In the genomic region with DNA sequence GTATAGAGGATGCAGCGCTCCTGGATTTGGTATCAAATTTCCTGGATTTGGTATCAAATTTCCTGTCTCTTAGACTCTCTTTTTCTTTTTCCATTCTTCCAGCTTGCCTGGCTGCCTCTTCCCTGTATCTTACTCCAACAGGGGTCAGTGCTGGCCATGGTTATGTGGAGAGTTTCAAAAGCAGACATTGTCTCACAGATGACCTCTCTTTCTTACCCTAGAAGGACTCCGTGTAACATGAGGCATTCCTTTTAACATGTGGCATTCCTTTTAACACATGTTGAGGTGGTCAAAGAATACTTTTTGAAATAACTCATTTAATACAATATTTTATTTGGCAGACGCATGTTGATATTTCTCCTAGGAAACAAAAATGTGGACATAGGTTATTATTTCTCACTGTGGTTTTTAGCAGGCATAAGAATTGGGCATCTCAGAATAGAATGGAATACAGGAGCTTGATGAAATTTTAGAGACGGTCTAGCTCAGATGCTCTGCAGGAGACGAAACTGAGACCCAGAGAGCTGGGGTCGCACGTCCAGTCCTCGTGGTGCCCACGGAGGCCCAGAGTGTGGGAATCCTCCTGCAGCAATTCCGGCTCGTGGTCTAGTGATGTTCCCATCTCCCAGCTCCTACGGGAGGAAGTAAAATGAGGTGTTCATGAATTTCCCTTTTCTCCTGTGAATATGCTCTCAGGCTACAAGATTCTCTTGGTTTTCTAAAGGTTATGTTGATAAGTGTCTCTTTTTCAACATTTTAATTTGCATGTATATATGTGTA, we compare ENCODE assay signal across 1 cellular context.
TF ChIP-seq lines count a peak whose summit lies in the region.

No MANE protein-coding gene starts in this region.

TF ChIP-seq in GM23338, 12 proteins besides CTCF, POLR2A, EP300 and RAD21 (continued from another document):
- TF ChIP-seq, protein P1, sequence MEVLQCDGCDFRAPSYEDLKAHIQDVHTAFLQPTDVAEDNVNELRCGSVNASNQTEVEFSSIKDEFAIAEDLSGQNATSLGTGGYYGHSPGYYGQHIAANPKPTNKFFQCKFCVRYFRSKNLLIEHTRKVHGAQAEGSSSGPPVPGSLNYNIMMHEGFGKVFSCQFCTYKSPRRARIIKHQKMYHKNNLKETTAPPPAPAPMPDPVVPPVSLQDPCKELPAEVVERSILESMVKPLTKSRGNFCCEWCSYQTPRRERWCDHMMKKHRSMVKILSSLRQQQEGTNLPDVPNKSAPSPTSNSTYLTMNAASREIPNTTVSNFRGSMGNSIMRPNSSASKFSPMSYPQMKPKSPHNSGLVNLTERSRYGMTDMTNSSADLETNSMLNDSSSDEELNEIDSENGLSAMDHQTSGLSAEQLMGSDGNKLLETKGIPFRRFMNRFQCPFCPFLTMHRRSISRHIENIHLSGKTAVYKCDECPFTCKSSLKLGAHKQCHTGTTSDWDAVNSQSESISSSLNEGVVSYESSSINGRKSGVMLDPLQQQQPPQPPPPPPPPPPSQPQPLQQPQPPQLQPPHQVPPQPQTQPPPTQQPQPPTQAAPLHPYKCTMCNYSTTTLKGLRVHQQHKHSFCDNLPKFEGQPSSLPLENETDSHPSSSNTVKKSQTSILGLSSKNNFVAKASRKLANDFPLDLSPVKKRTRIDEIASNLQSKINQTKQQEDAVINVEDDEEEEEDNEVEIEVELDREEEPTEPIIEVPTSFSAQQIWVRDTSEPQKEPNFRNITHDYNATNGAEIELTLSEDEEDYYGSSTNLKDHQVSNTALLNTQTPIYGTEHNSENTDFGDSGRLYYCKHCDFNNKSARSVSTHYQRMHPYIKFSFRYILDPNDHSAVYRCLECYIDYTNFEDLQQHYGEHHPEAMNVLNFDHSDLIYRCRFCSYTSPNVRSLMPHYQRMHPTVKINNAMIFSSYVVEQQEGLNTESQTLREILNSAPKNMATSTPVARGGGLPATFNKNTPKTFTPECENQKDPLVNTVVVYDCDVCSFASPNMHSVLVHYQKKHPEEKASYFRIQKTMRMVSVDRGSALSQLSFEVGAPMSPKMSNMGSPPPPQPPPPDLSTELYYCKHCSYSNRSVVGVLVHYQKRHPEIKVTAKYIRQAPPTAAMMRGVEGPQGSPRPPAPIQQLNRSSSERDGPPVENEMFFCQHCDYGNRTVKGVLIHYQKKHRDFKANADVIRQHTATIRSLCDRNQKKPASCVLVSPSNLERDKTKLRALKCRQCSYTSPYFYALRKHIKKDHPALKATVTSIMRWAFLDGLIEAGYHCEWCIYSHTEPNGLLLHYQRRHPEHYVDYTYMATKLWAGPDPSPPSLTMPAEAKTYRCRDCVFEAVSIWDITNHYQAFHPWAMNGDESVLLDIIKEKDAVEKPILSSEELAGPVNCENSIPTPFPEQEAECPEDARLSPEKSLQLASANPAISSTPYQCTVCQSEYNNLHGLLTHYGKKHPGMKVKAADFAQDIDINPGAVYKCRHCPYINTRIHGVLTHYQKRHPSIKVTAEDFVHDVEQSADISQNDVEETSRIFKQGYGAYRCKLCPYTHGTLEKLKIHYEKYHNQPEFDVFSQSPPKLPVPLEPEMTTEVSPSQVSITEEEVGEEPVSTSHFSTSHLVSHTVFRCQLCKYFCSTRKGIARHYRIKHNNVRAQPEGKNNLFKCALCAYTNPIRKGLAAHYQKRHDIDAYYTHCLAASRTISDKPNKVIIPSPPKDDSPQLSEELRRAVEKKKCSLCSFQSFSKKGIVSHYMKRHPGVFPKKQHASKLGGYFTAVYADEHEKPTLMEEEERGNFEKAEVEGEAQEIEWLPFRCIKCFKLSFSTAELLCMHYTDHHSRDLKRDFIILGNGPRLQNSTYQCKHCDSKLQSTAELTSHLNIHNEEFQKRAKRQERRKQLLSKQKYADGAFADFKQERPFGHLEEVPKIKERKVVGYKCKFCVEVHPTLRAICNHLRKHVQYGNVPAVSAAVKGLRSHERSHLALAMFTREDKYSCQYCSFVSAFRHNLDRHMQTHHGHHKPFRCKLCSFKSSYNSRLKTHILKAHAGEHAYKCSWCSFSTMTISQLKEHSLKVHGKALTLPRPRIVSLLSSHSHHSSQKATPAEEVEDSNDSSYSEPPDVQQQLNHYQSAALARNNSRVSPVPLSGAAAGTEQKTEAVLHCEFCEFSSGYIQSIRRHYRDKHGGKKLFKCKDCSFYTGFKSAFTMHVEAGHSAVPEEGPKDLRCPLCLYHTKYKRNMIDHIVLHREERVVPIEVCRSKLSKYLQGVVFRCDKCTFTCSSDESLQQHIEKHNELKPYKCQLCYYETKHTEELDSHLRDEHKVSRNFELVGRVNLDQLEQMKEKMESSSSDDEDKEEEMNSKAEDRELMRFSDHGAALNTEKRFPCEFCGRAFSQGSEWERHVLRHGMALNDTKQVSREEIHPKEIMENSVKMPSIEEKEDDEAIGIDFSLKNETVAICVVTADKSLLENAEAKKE (CRISPR knock-in tag; IDR thresholded peaks at IDR 0.05) = no peak
- TF ChIP-seq POLR2AphosphoS5 (IDR thresholded peaks at IDR 0.05; ENCODE audit: low read depth) (no peak), JUNB (IDR thresholded peaks at IDR 0.05; ENCODE audit: unreplicated experiment) (no peak), EZH2phosphoT487 (IDR thresholded peaks at IDR 0.05; ENCODE audit: unreplicated experiment) (no peak)
